ENCODE assay signal across 15 cellular contexts in the genomic region with DNA sequence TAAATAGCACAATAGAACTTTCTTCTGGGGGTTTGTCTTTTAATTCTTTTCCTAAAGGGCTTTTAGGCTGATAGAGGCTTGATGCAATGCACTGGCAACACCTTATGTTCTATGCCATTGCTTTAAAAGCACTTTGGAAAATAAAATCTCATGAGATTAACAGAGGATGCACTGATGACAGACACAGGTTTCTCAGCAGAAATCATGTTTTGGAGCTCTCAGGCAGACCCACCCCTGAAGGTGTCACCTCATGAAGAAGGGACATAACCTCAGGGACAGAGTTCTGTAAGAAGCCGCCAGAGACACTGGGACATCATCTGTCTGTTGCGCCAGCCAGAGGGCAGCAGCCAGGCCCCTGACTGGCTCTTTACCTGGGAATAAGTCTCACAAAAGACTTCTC.
"Had no signal": no experiment of that assay in that cellular context is flagged by ENCODE, and none has a peak within 500 bp of the region (broad histone marks: within the 10 kb centered on the region; RNA-seq: fewer than 3 reads in every experiment).

No MANE protein-coding gene starts in this region.

- H3K4me1 ChIP-seq: transverse colon had no signal

- DNase-seq: activated CD4-positive, alpha-beta memory T cell treated with anti-CD3 and anti-CD28 coated beads for 36 hours; activated CD4-positive, CD25-positive, alpha-beta regulatory T cell; activated effector memory CD4-positive, alpha-beta T cell treated with anti-CD3 and anti-CD28 coated beads, Interleukin-2, amount 50 U/mL, for 16 hours; activated T-cell treated with anti-CD3 and anti-CD28 coated beads, Interleukin-2, amount 50 U/mL, for 4 hours; endodermal cell; left cardiac atrium; naive B cell; posterior cingulate gyrus; stimulated activated CD4-positive, alpha-beta T cell treated with anti-CD3 and anti-CD28 coated beads, Interleukin-15, amount 100 ng/mL, for 24 hours; stimulated activated CD4-positive, alpha-beta T cell treated with anti-CD3 and anti-CD28 coated beads, Interleukin-4, amount 100 ng/mL, for 24 hours; stimulated activated naive CD4-positive, alpha-beta T cell treated with Interleukin-2 at 50 U/mL for 16 hours; substantia nigra; transverse colon had no signal

- H3K9me3 Mint-ChIP-seq: activated CD4-positive, alpha-beta memory T cell treated with anti-CD3 and anti-CD28 coated beads for 36 hours; activated T-cell treated with anti-CD3 and anti-CD28 coated beads, Interleukin-2, amount 50 U/mL, for 4 hours; endodermal cell; naive B cell; T-helper 2 cell treated with Interferon-gamma antibody and Interleukin-4, amounts not matched to agents 5 μg/mL and 100 μg/mL, for 36 hours had no signal

- H3K27me3 ChIP-seq: neutrophil, transverse colon had no signal

- ATAC-seq: left cardiac atrium had no signal

- H3K27me3 Mint-ChIP-seq: activated CD4-positive, alpha-beta memory T cell treated with anti-CD3 and anti-CD28 coated beads for 36 hours; naive B cell had no signal

- H3K36me3 ChIP-seq: neutrophil had no signal

- H3K27ac Mint-ChIP-seq: endodermal cell; T-helper 2 cell treated with Interferon-gamma antibody and Interleukin-4, amounts not matched to agents 5 μg/mL and 100 μg/mL, for 36 hours had no signal

- H3K36me3 Mint-ChIP-seq: activated CD4-positive, alpha-beta memory T cell treated with anti-CD3 and anti-CD28 coated beads for 36 hours had no signal

- H3K27ac ChIP-seq: neutrophil, transverse colon had no signal

- H3K9me3 ChIP-seq: neutrophil, transverse colon had no signal

- H3K4me3 ChIP-seq: transverse colon had no signal

- H3K4me3 Mint-ChIP-seq: activated CD4-positive, alpha-beta memory T cell treated with anti-CD3 and anti-CD28 coated beads for 36 hours; activated T-cell treated with anti-CD3 and anti-CD28 coated beads, Interleukin-2, amount 50 U/mL, for 4 hours; endodermal cell; naive B cell had no signal
